8 cellular contexts compared by ENCODE assay signal in the genomic region with DNA sequence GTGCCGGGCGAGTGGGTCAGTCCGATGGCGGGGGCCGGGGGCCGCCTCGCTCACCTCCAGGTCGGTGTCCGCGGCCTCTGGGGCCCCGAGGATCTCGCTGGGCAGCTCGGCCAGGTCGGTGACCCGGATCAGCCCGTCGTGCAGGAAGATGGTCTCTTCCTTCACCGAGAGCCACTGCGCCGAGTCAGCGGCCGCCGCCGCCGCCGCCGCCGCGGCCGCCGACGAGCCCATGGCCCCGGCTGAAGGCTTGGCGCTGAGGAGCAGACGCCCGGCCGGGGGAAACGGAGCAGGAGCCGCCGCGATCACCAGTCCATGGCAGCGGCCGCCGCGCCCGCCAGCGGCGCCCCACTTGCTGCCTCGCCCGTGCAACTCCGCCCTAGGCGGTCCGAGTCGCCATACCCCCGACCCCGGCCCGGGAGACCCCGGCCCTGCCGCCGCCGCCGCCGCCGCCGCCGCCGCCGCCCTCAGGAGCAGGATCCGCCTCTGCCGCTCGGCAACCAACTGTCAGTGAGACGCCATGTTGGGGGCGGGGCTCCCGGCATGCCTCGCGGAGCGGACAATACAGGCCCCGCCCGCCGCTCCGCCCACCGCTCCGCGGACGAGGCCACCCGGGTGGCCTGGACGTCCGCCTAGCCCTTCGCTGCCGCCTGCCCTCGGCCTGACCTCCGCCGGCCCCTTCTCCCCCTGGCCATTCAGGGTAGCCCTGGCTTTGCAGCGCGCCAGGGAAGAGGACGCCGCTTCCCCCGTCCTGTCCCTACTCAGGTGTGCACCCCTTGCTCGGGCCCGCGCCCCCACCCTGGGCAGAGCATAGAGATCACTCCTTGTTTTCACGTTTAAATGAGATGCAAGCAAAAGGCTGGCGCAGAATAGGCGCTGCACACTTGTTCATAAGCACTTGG. TPM values are rescaled to one million over a fixed set of nuclear protein-coding genes. Genes with fewer than 3 reads are reported as not detected.
DNase-seq lines count a peak whose midpoint lies in the region; ATAC-seq and TF ChIP-seq lines count a peak whose summit lies in the region.

A gene with protein sequence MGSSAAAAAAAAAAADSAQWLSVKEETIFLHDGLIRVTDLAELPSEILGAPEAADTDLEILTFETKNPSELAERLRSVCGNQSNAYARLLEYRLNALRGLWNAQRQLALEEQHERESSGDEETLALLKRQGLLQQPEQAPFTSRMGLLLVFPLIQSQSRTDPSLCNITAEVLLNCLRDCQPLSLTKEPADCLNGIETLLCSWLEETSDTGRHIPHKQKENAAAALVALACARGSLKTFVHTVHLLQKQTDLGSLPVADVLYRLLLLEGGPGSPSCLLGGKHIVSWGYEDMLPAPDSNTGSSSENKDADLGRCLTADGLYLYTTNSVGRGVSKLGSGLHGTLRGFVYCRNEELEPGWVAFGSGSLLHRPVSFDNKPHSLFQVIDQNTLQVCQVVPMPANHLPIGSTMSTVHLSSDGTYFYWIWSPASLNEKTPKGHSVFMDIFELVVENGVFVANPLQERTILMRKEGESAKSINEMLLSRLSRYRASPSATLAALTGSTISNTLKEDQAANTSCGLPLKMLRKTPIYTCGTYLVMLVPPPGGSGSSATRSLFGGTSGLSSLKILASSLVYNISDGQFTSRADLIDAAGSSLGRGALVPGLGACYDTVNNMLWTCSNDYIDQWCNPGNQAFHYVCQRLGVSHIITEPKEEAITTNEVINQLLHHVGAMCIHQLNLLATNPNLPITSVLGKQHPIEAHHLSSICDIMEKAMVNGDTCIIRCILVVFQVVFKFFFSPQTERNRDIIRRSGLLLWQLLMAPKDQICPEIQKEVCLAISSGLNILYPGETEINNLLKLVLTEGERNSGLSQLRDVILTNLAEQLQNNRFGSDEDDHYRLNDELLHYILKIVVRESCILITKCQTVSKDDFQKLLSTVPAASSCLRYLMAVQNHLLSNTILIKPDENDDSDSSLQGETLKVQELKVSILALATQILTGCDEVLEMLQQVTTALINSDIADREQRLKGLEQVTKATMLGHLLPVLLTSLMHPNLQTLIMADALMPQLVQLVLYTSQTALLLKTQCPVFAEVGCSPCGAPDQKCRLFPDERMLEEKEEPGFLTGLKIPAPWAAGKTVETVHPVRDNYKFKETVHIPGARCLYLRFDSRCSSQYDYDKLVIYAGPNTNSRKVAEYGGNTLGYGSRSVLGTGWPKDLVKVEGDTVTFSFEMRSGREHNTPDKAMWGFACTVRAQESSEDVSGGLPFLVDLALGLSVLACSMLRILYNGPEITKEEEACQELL (N-terminal part only) (minus strand): TSS at position 534 of the 899 bp plus-strand sequence. CDS start 303 bp downstream, at position 231.

- peak within 1 kb of the TSS; percentile 74 for H3K18ac ChIP-seq in trophoblast cell (ENCODE audit: low read length)

- H3K4me1 ChIP-seq in trophoblast cell (ENCODE audit: control insufficient read depth in 1 of 2, insufficient read depth in 2 of 2, low read length in 2 of 2) (peaks cover 6 to 8% of the 10 kb centered on the region in 2 experiments), tibial nerve (peaks cover 0 to 31% (median 8%) of the 10 kb centered on the region in 4 donors)

- peak within 1 kb of the TSS; percentile 85 for H3K9ac ChIP-seq in trophoblast cell (ENCODE audit: low read length)

- peak within 1 kb of the TSS; percentile 82 for H3K4me2 ChIP-seq in trophoblast cell (ENCODE audit: low read length)

- peak within 1 kb of the TSS; percentile 89 for H2AFZ ChIP-seq in trophoblast cell (ENCODE audit: insufficient read depth, low read length, poor library complexity)

- peak within 1 kb of the TSS; percentile 80 for H4K12ac ChIP-seq in trophoblast cell (ENCODE audit: low read depth, low read length)

- peak within 1 kb of the TSS; percentile 94 for H4K8ac ChIP-seq in trophoblast cell (ENCODE audit: low read depth, low read length)

- peak within 1 kb of the TSS; percentile 57 for H2BK120ac ChIP-seq in trophoblast cell (ENCODE audit: insufficient read depth, low read length, poor library complexity)

- H3K36me3 Mint-ChIP-seq in activated naive CD8-positive, alpha-beta T cell treated with anti-CD3 and anti-CD28 coated beads, Interleukin-2, amount 50 U/mL, for 24 hours (ENCODE audit: low read depth): no peaks in the 10 kb centered on the region

- TF ChIP-seq POLR2A in tibial nerve (IDR thresholded peaks at IDR 0.05): peak; percentile 33 to 80

- no peaks in the 10 kb centered on the region for H3K27me3 ChIP-seq in trophoblast cell (ENCODE audit: insufficient read depth, low read length)
- H3K27me3 ChIP-seq in tibial nerve: no peaks in the 10 kb centered on the region

- no CpG with 5 or more reads among the region's 104 CpGs for WGBS in trophoblast cell (ENCODE audit: extremely low coverage, insufficient coverage, insufficient read length)
- 2% methylated on average over 13 to 28 of the region's 104 CpGs for WGBS in tibial nerve, 2 donors

- H3K36me3 ChIP-seq in trophoblast cell (ENCODE audit: control insufficient read depth in 1 of 2, insufficient read depth in 2 of 2, low read length in 2 of 2): no peaks in the 10 kb centered on the region
- H3K36me3 ChIP-seq in tibial nerve: no peaks in the 10 kb centered on the region

- H3K4me3 Mint-ChIP-seq in activated naive CD8-positive, alpha-beta T cell treated with anti-CD3 and anti-CD28 coated beads, Interleukin-2, amount 50 U/mL, for 24 hours: peak within 1 kb of the TSS; percentile 97

- peak; percentile 30 to 75 for TF ChIP-seq EP300 in tibial nerve (IDR thresholded peaks at IDR 0.05)

- peak within 1 kb of the TSS; percentile 38 for H2BK5ac ChIP-seq in trophoblast cell (ENCODE audit: low read depth, low read length, poor library complexity)

- peak; percentile 93 for ATAC-seq in HG02759 (IDR thresholded peaks at IDR 0.05; ENCODE audit: unreplicated experiment)
- peak; percentile 91 for ATAC-seq in activated naive CD8-positive, alpha-beta T cell treated with anti-CD3 and anti-CD28 coated beads, Interleukin-2, amount 50 U/mL, for 24 hours

- H3K27ac ChIP-seq in trophoblast cell (ENCODE audit: low read depth, low read length) (peak within 1 kb of the TSS; percentile 61), tibial nerve (peak within 1 kb of the TSS; percentile 60 to 91 (median 82))

- H3K14ac ChIP-seq in trophoblast cell (ENCODE audit: low read length): peak within 1 kb of the TSS; percentile 97

- H3K4ac ChIP-seq in trophoblast cell (ENCODE audit: low read depth, low read length): peak within 1 kb of the TSS; percentile 65

- peaks cover 34% of the 10 kb centered on the region for H3K4me1 Mint-ChIP-seq in activated naive CD8-positive, alpha-beta T cell treated with anti-CD3 and anti-CD28 coated beads, Interleukin-2, amount 50 U/mL, for 24 hours

- no peak for TF ChIP-seq CTCF in GM12875 (IDR thresholded peaks at IDR 0.05; ENCODE audit: borderline replicate concordance, insufficient read depth, low read depth, low read length)
- TF ChIP-seq CTCF in tibial nerve (IDR thresholded peaks at IDR 0.05): peak in 2 of 5 experiments; percentile 6 to 30

- no peak within 1 kb of the TSS for H2AK5ac ChIP-seq in trophoblast cell (ENCODE audit: low read length)

- H3K9me3 ChIP-seq in trophoblast cell (ENCODE audit: insufficient read depth, low read depth, low read length): no peaks in the 10 kb centered on the region
- no peaks in the 10 kb centered on the region for H3K9me3 ChIP-seq in tibial nerve

- peak within 1 kb of the TSS; percentile 73 for H4K91ac ChIP-seq in trophoblast cell (ENCODE audit: low read depth, low read length)

- intact Hi-C loops in cardiac septum (cut with DNase I): loop anchor here (10.0 kb wide), 1 partner anchor 87 kb away; no protein-coding TSS in a partner anchor

- peak; percentile 95 to 97 (median 97) for DNase-seq in NCI-H1417 (lab: John Stamatoyannopoulos, UW)
- DNase-seq in SW480 (ENCODE audit: low spot score): peak; percentile 85
- peak; percentile 97 for DNase-seq in activated naive CD8-positive, alpha-beta T cell treated with anti-CD3 and anti-CD28 coated beads, Interleukin-2, amount 50 U/mL, for 24 hours
- peak; percentile 97 for DNase-seq in cardiac septum (ENCODE audit: low spot score)
- DNase-seq in trophoblast cell: peak; percentile 95 to 97
- DNase-seq in tibial nerve (ENCODE audit: low spot score in 2 of 2): peak; percentile 94 to 96

- H3K27me3 Mint-ChIP-seq in activated naive CD8-positive, alpha-beta T cell treated with anti-CD3 and anti-CD28 coated beads, Interleukin-2, amount 50 U/mL, for 24 hours: no peaks in the 10 kb centered on the region

- H3K4me3 ChIP-seq in GM12875 (ENCODE audit: low read depth, low read length): peak within 1 kb of the TSS; percentile 90
- peak within 1 kb of the TSS; percentile 92 for H3K4me3 ChIP-seq in trophoblast cell (ENCODE audit: low read depth, low read length)
- peak within 1 kb of the TSS; percentile 70 to 85 (median 84) for H3K4me3 ChIP-seq in tibial nerve

- H3K79me1 ChIP-seq in trophoblast cell (ENCODE audit: low read length): peaks cover 6% of the 10 kb centered on the region

- no peaks in the 10 kb centered on the region for H3K9me3 Mint-ChIP-seq in activated naive CD8-positive, alpha-beta T cell treated with anti-CD3 and anti-CD28 coated beads, Interleukin-2, amount 50 U/mL, for 24 hours

- H3K23ac ChIP-seq in trophoblast cell (ENCODE audit: low read length): no peak within 1 kb of the TSS

- H3K79me2 ChIP-seq in trophoblast cell (ENCODE audit: control insufficient read depth, insufficient read depth, low read length, poor library complexity): peaks cover 12% of the 10 kb centered on the region

- H2BK12ac ChIP-seq in trophoblast cell (ENCODE audit: low read length): no peak within 1 kb of the TSS

- peak within 1 kb of the TSS; percentile 93 for H3K27ac Mint-ChIP-seq in activated naive CD8-positive, alpha-beta T cell treated with anti-CD3 and anti-CD28 coated beads, Interleukin-2, amount 50 U/mL, for 24 hours

RNA-seq across cellular contexts. Expression of the gene that starts here (rescaled TPM):
- 28.2 TPM for total RNA-seq in cardiac septum
- polyA plus RNA-seq in trophoblast cell (2013): 9.2 and 10.2 TPM in 2 replicates
- 10 to 100 TPM; 43.0 to 70.5 (median 58.5) TPM for total RNA-seq in tibial nerve

Comparison
In these comparisons a context has a peak if more than half of its experiments do, and no peak if none do; other contexts are left out.
1. Peak in every context shown above with its lines: DNase-seq, ATAC-seq, H3K4me3 ChIP-seq and H3K27ac ChIP-seq.